10 cellular contexts compared by ENCODE assay signal in genomic region chr12:101854747-101855146, GRCh38. TPM values are rescaled to one million over a fixed set of nuclear protein-coding genes. Genes with fewer than 3 reads are reported as not detected.
DNase-seq lines count a peak whose midpoint lies in the region; ATAC-seq, FAIRE-seq and TF ChIP-seq lines count a peak whose summit lies in the region.
"Had no signal": no experiment of that assay in that cellular context is flagged by ENCODE, and none has a peak within 500 bp of the region (broad histone marks: within the 10 kb centered on the region; RNA-seq: fewer than 3 reads in every experiment).

No MANE protein-coding gene starts in this region.

- H3K4me1 ChIP-seq in kidney (ENCODE audit: control insufficient read depth in 1 of 2, insufficient read depth in 1 of 2, low read depth in 1 of 2, low read length in 2 of 2) = peaks cover 7 to 8% of the 10 kb centered on the region in 2 donors

- H3K4me1 Mint-ChIP-seq in memory B cell = peaks cover 23% of the 10 kb centered on the region
- H3K4me1 Mint-ChIP-seq in naive thymus-derived CD8-positive, alpha-beta T cell = peaks cover 0 to 28% (median 3%) of the 10 kb centered on the region in 4 donors
- H3K4me1 Mint-ChIP-seq in activated naive CD8-positive, alpha-beta T cell treated with anti-CD3 and anti-CD28 coated beads for 36 hours = peaks cover 23% of the 10 kb centered on the region

- no peaks in the 10 kb centered on the region for H3K27me3 Mint-ChIP-seq in memory B cell
- H3K27me3 Mint-ChIP-seq in naive thymus-derived CD8-positive, alpha-beta T cell = no peaks in the 10 kb centered on the region
- H3K27me3 Mint-ChIP-seq in activated naive CD8-positive, alpha-beta T cell treated with anti-CD3 and anti-CD28 coated beads for 36 hours = no peaks in the 10 kb centered on the region

- peak; percentile 35 for ATAC-seq in GM18858 (IDR thresholded peaks at IDR 0.05; ENCODE audit: unreplicated experiment)
- ATAC-seq in GM21717 (IDR thresholded peaks at IDR 0.05; ENCODE audit: unreplicated experiment) = peak; percentile 43
- peak; percentile 48 for ATAC-seq in HG03460 (IDR thresholded peaks at IDR 0.05; ENCODE audit: unreplicated experiment)
- ATAC-seq in memory B cell (ENCODE audit: low read depth) = peak; percentile 87
- no peak for ATAC-seq in naive thymus-derived CD8-positive, alpha-beta T cell

- no peak overlapping the region for H3K9ac ChIP-seq in kidney (ENCODE audit: low read length in 2 of 2)

- no peak for DNase-seq in memory B cell (ENCODE audit: low spot score in 2 of 2)
- no peak for DNase-seq in effector CD4-positive, alpha-beta T cell
- DNase-seq in kidney = no peak
- DNase-seq in naive thymus-derived CD8-positive, alpha-beta T cell = no peak
- no peak for DNase-seq in activated naive CD8-positive, alpha-beta T cell treated with anti-CD3 and anti-CD28 coated beads for 36 hours
- DNase-seq: activated CD4-positive, CD25-positive, alpha-beta regulatory T cell; NCI-H345 had no signal

- H3K36me3 Mint-ChIP-seq in memory B cell = no peaks in the 10 kb centered on the region
- H3K36me3 Mint-ChIP-seq in naive thymus-derived CD8-positive, alpha-beta T cell = no peaks in the 10 kb centered on the region
- no peaks in the 10 kb centered on the region for H3K36me3 Mint-ChIP-seq in activated naive CD8-positive, alpha-beta T cell treated with anti-CD3 and anti-CD28 coated beads for 36 hours

- no peak overlapping the region for H3K4me3 ChIP-seq in kidney (ENCODE audit: low read length in 2 of 2)

- TF ChIP-seq CTCF in kidney (IDR thresholded peaks at IDR 0.05; ENCODE audit: borderline replicate concordance, extremely low read depth, insufficient read depth) = no peak

- intact Hi-C loops in kidney (cut with DNase I) = no loop called here

- POLR2A ChIA-PET in naive thymus-derived CD8-positive, alpha-beta T cell (lab: Charles Lee) = no interaction called here

- no peaks in the 10 kb centered on the region for H3K9me3 ChIP-seq in kidney (ENCODE audit: control insufficient read depth in 1 of 2, low read length in 2 of 2)

- no peak overlapping the region for H3K4me3 Mint-ChIP-seq in memory B cell
- H3K4me3 Mint-ChIP-seq in naive thymus-derived CD8-positive, alpha-beta T cell = no peak overlapping the region
- no peak overlapping the region for H3K4me3 Mint-ChIP-seq in activated naive CD8-positive, alpha-beta T cell treated with anti-CD3 and anti-CD28 coated beads for 36 hours

- no peak for FAIRE-seq in kidney (lab: Jason Lieb, UNC)

- H3K27ac ChIP-seq in kidney (ENCODE audit: low read depth in 2 of 2, low read length in 2 of 2) = no peak overlapping the region

- no peaks in the 10 kb centered on the region for H3K9me3 Mint-ChIP-seq in memory B cell
- H3K9me3 Mint-ChIP-seq in naive thymus-derived CD8-positive, alpha-beta T cell = no peaks in the 10 kb centered on the region
- H3K9me3 Mint-ChIP-seq in activated naive CD8-positive, alpha-beta T cell treated with anti-CD3 and anti-CD28 coated beads for 36 hours = no peaks in the 10 kb centered on the region

- no peaks in the 10 kb centered on the region for H3K36me3 ChIP-seq in kidney (ENCODE audit: control insufficient read depth in 1 of 2, insufficient read depth in 2 of 2, low read length in 2 of 2)

- peak overlapping the region; percentile 58 for H3K27ac Mint-ChIP-seq in memory B cell
- H3K27ac Mint-ChIP-seq in naive thymus-derived CD8-positive, alpha-beta T cell = peak overlapping the region in 1 of 10 donors; percentile 6
- H3K27ac Mint-ChIP-seq in activated naive CD8-positive, alpha-beta T cell treated with anti-CD3 and anti-CD28 coated beads for 36 hours = no peak overlapping the region

RNA-seq across cellular contexts. Expression of gene DRAM1, which starts 22.6 kb away (rescaled TPM):
- total RNA-seq in kidney = 35.8 TPM
- 19.0 TPM for polyA plus RNA-seq in kidney (ENCODE audit: insufficient read depth, low read depth, low replicate concordance)
- 1 to 10 TPM; 1.6 to 3.3 TPM for total RNA-seq in naive thymus-derived CD8-positive, alpha-beta T cell
- polyA plus RNA-seq in naive thymus-derived CD8-positive, alpha-beta T cell = 1 to 10 TPM; 1.2 to 1.8 (median 1.5) TPM
- total RNA-seq in activated naive CD8-positive, alpha-beta T cell treated with anti-CD3 and anti-CD28 coated beads for 36 hours = 1 to 10 TPM; 5.2 to 6.7 TPM

RNA-seq across cellular contexts. Expression of gene GNPTAB, which starts 24.0 kb away (rescaled TPM):
- total RNA-seq in kidney = 46.0 TPM
- 17.8 TPM for polyA plus RNA-seq in kidney (ENCODE audit: insufficient read depth, low read depth, low replicate concordance)
- 10 to 100 TPM; 55.9 to 64.2 TPM for total RNA-seq in naive thymus-derived CD8-positive, alpha-beta T cell
- 10 to 100 TPM; 25.9 to 43.5 (median 40.9) TPM for polyA plus RNA-seq in naive thymus-derived CD8-positive, alpha-beta T cell
- 10 to 100 TPM; 44.9 to 47.4 TPM for total RNA-seq in activated naive CD8-positive, alpha-beta T cell treated with anti-CD3 and anti-CD28 coated beads for 36 hours

Comparison
In these comparisons a context has a peak if more than half of its experiments do, and no peak if none do; other contexts are left out.
1. ATAC-seq: peak in GM18858 (single experiment), GM21717 (single experiment), HG03460 (single experiment) and memory B cell (single experiment); none in naive thymus-derived CD8-positive, alpha-beta T cell (0 of 2).